1 cellular context compared by ENCODE assay signal in the genomic region with DNA sequence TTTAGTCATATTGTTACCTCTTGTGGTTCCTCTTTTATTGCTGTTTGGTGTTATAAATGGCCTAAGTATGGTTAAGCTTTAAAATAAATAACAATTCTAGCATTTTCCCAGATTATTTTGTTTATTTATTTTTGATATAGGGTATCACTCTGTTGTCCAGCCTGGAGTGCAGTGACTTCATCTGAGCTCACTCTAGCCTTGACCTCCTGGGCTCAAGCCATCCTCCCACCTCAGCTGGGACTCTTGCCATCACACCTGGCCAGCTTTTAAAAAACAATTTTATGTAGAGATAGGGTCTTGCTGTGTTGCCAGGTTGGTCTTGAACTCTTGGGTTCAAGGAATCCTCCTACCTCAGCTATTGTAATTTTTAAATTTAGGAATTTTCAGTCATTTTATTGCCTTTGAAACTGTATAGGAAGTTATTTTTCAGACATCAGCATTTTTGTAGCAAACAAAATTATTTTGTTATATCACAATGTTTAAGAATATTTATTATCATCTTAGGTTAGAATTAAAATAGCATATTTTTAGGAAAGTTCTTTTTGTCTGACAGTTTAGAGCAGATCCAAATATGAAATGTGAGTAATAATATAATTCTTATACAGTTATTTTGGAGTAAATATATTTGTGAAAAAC.
TF ChIP-seq lines count a peak whose summit lies in the region.

No MANE protein-coding gene starts in this region.

TF ChIP-seq in GM23338, 12 proteins besides CTCF, POLR2A, EP300 and RAD21 (continued from another document):
- TF ChIP-seq, protein P1, sequence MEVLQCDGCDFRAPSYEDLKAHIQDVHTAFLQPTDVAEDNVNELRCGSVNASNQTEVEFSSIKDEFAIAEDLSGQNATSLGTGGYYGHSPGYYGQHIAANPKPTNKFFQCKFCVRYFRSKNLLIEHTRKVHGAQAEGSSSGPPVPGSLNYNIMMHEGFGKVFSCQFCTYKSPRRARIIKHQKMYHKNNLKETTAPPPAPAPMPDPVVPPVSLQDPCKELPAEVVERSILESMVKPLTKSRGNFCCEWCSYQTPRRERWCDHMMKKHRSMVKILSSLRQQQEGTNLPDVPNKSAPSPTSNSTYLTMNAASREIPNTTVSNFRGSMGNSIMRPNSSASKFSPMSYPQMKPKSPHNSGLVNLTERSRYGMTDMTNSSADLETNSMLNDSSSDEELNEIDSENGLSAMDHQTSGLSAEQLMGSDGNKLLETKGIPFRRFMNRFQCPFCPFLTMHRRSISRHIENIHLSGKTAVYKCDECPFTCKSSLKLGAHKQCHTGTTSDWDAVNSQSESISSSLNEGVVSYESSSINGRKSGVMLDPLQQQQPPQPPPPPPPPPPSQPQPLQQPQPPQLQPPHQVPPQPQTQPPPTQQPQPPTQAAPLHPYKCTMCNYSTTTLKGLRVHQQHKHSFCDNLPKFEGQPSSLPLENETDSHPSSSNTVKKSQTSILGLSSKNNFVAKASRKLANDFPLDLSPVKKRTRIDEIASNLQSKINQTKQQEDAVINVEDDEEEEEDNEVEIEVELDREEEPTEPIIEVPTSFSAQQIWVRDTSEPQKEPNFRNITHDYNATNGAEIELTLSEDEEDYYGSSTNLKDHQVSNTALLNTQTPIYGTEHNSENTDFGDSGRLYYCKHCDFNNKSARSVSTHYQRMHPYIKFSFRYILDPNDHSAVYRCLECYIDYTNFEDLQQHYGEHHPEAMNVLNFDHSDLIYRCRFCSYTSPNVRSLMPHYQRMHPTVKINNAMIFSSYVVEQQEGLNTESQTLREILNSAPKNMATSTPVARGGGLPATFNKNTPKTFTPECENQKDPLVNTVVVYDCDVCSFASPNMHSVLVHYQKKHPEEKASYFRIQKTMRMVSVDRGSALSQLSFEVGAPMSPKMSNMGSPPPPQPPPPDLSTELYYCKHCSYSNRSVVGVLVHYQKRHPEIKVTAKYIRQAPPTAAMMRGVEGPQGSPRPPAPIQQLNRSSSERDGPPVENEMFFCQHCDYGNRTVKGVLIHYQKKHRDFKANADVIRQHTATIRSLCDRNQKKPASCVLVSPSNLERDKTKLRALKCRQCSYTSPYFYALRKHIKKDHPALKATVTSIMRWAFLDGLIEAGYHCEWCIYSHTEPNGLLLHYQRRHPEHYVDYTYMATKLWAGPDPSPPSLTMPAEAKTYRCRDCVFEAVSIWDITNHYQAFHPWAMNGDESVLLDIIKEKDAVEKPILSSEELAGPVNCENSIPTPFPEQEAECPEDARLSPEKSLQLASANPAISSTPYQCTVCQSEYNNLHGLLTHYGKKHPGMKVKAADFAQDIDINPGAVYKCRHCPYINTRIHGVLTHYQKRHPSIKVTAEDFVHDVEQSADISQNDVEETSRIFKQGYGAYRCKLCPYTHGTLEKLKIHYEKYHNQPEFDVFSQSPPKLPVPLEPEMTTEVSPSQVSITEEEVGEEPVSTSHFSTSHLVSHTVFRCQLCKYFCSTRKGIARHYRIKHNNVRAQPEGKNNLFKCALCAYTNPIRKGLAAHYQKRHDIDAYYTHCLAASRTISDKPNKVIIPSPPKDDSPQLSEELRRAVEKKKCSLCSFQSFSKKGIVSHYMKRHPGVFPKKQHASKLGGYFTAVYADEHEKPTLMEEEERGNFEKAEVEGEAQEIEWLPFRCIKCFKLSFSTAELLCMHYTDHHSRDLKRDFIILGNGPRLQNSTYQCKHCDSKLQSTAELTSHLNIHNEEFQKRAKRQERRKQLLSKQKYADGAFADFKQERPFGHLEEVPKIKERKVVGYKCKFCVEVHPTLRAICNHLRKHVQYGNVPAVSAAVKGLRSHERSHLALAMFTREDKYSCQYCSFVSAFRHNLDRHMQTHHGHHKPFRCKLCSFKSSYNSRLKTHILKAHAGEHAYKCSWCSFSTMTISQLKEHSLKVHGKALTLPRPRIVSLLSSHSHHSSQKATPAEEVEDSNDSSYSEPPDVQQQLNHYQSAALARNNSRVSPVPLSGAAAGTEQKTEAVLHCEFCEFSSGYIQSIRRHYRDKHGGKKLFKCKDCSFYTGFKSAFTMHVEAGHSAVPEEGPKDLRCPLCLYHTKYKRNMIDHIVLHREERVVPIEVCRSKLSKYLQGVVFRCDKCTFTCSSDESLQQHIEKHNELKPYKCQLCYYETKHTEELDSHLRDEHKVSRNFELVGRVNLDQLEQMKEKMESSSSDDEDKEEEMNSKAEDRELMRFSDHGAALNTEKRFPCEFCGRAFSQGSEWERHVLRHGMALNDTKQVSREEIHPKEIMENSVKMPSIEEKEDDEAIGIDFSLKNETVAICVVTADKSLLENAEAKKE (CRISPR knock-in tag; IDR thresholded peaks at IDR 0.05): no peak
- no peak for TF ChIP-seq STAT1 (IDR thresholded peaks at IDR 0.05; ENCODE audit: unreplicated experiment)
- TF ChIP-seq EZH2 (IDR thresholded peaks at IDR 0.05; ENCODE audit: low read depth, unreplicated experiment): no peak
